Comparison of ENCODE assay signal across 8 cellular contexts in the genomic region with DNA sequence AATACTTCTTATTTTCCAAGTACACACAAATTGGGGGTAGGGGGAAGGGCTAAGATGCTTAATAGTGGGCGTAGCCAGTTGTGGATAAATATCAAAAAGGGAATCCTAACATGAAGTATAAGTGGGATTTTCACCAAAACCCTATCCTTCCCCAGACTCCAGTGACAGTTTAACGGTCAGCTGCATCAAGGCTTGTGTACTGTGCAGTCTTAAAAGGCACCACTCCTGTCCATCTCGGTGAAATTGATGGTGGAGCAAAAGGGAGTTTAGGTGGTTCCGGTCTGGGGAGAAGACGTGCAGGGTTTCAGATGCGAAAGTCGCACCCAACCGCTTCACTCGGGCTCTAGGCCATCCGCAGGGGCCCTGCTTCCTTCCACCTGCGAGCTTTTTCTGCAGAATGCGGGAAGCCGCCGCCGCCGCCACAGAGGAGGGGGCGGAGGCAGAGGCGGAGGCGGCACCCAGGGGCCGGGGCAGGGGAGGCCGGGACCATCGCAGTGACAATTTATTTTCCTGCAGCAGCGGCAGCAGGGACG. TPM values are rescaled to one million over a fixed set of nuclear protein-coding genes. Genes with fewer than 3 reads are reported as not detected.
A peak's percentile ranks its signal among the peaks of the same experiment; 100 is the strongest.
DNase-seq lines count a peak whose midpoint lies in the region; ATAC-seq and TF ChIP-seq lines count a peak whose summit lies in the region.

A gene (plus strand): TSS at position 492 of the 533 bp plus-strand sequence. CDS start 21,464 bp downstream, outside the sequence.

- H3K27me3 Mint-ChIP-seq in activated naive CD4-positive, alpha-beta T cell treated with anti-CD3 and anti-CD28 coated beads, Interleukin-2, amount 50 U/mL, for 24 hours: no peaks in the 10 kb centered on the region

- peaks cover 62% of the 10 kb centered on the region for H3K4me1 Mint-ChIP-seq in activated naive CD4-positive, alpha-beta T cell treated with anti-CD3 and anti-CD28 coated beads, Interleukin-2, amount 50 U/mL, for 24 hours

- peaks cover 16% of the 10 kb centered on the region for H3K4me1 ChIP-seq in BE2C
- peaks cover 8 to 21% of the 10 kb centered on the region in 2 donors for H3K4me1 ChIP-seq in gastrocnemius medialis

- no peak for TF ChIP-seq CTCF in BE2C (IDR thresholded peaks at IDR 0.05; ENCODE audit: low read depth, low read length)
- TF ChIP-seq CTCF in RWPE1 (conservative IDR thresholded peaks at IDR 0.05; ENCODE audit: low read depth): no peak
- TF ChIP-seq CTCF in gastrocnemius medialis (IDR thresholded peaks at IDR 0.05 in 4 of 5, conservative IDR thresholded peaks at IDR 0.05 in 1 of 5): no peak

- in situ Hi-C loops in gastrocnemius medialis (cut with MboI; ENCODE audit: low sequenced_read_pairs in 4 of 4): loop anchor here in 1 of 4 donors (5.0 kb wide), 1 partner anchor 43 kb away; no protein-coding TSS in a partner anchor

- intact Hi-C loops in left ventricle myocardium superior (cut with micrococcal nuclease) (no loop called here), gastrocnemius medialis (cut with DNase I; ENCODE audit: low total_unique reads) (loop anchor here (2.0 to 5.0 kb wide), 2 partner anchors 53 to 112 kb away; a partner anchor contains a TSS)

- no peaks in the 10 kb centered on the region for H3K36me3 ChIP-seq in BE2C
- no peaks in the 10 kb centered on the region for H3K36me3 ChIP-seq in gastrocnemius medialis

- H3K9me3 Mint-ChIP-seq in activated naive CD4-positive, alpha-beta T cell treated with anti-CD3 and anti-CD28 coated beads, Interleukin-2, amount 50 U/mL, for 24 hours: no peaks in the 10 kb centered on the region

- ATAC-seq in GM19328 (IDR thresholded peaks at IDR 0.05; ENCODE audit: unreplicated experiment): peak; percentile 58
- peak; percentile 48 for ATAC-seq in HG03442 (IDR thresholded peaks at IDR 0.05; ENCODE audit: unreplicated experiment)
- peak; percentile 75 for ATAC-seq in left ventricle myocardium superior
- ATAC-seq in gastrocnemius medialis: peak; percentile 13 to 38

- DNase-seq in BE2C (no peak), RWPE1 (ENCODE audit: low spot score) (peak; percentile 51), left ventricle myocardium superior (peak; percentile 76), gastrocnemius medialis (peak in 1 of 2 donors; percentile 16), kidney tubule cell (ENCODE audit: low spot score) (no peak)

- TF ChIP-seq POLR2A in gastrocnemius medialis (IDR thresholded peaks at IDR 0.05): no peak

- H3K27me3 ChIP-seq in BE2C (no peaks in the 10 kb centered on the region), gastrocnemius medialis (peaks cover 0 to 10% (median 6%) of the 10 kb centered on the region in 3 donors)

- peak within 1 kb of the TSS; percentile 87 for H3K4me3 ChIP-seq in BE2C (ENCODE audit: low read depth, low read length)
- peak within 1 kb of the TSS; percentile 66 to 85 (median 74) for H3K4me3 ChIP-seq in gastrocnemius medialis

- H3K27ac ChIP-seq in RWPE1 (peak within 1 kb of the TSS; percentile 92), gastrocnemius medialis (peak within 1 kb of the TSS; percentile 67 to 83 (median 80))

- POLR2A ChIA-PET in RWPE1 (lab: Yijun Ruan, JAX; ENCODE audit: low non-redundant PET): interaction anchor here (0.6 to 0.8 kb wide), 2 partner anchors 28 to 41 kb away, joined by 3 read pairs; no protein-coding TSS in a partner anchor

- H3K36me3 Mint-ChIP-seq in activated naive CD4-positive, alpha-beta T cell treated with anti-CD3 and anti-CD28 coated beads, Interleukin-2, amount 50 U/mL, for 24 hours: peaks cover 7% of the 10 kb centered on the region

- CTCF ChIA-PET in RWPE1 (lab: Yijun Ruan, JAX): interaction anchor here (0.7 to 1.2 kb wide), 7 partner anchors 43 to 1793 kb away, joined by 3 to 6 read pairs (median 4); no protein-coding TSS in a partner anchor

- H3K27ac Mint-ChIP-seq in activated naive CD4-positive, alpha-beta T cell treated with anti-CD3 and anti-CD28 coated beads, Interleukin-2, amount 50 U/mL, for 24 hours: peak within 1 kb of the TSS; percentile 97

- H3K4me3 Mint-ChIP-seq in activated naive CD4-positive, alpha-beta T cell treated with anti-CD3 and anti-CD28 coated beads, Interleukin-2, amount 50 U/mL, for 24 hours: peak within 1 kb of the TSS; percentile 94

- H3K9me3 ChIP-seq in BE2C (no peaks in the 10 kb centered on the region), gastrocnemius medialis (no peaks in the 10 kb centered on the region)

RNA-seq across cellular contexts. Expression of the gene that starts here (rescaled TPM):
- polyA plus RNA-seq in BE2C (2012; ENCODE audit: insufficient read depth, insufficient read length, low read depth): 14.7 TPM
- 2.4 TPM for total RNA-seq in left ventricle myocardium superior
- total RNA-seq in gastrocnemius medialis: 1 to 10 TPM in 2 of 4 donors, under 1 TPM in 2; 0.72 to 1.4 (median 1.0) TPM

Comparison
In these comparisons a context has a peak if more than half of its experiments do, and no peak if none do; other contexts are left out.
1. DNase-seq: peak in RWPE1 (single experiment) and left ventricle myocardium superior (single experiment); none in BE2C (single experiment) and kidney tubule cell (single experiment).
2. Peak in every context shown above with its lines, with median percentiles within 50 percentile points of each other: ATAC-seq.